Comparison of ENCODE assay signal across 18 cellular contexts in the genomic region with DNA sequence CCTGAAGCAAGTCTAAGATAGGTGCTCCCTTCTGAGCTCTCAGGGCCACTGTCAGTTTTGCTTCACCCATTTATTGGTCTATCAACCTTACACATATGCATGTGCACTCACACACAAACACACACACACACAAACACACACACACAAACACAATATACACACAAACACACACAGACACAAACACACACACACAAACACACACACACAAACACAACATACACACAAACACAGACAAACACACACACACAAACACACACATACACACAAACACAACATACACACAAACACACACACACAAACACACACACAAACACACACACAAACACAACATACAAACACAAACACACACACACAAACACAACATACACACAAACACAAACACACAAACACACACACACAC.
DNase-seq lines count a peak whose midpoint lies in the region; FAIRE-seq and TF ChIP-seq lines count a peak whose summit lies in the region.
"Had no signal": no experiment of that assay in that cellular context is flagged by ENCODE, and none has a peak within 500 bp of the region (broad histone marks: within the 10 kb centered on the region; RNA-seq: fewer than 3 reads in every experiment).

No MANE protein-coding gene starts in this region.

- DNase-seq in GM12891 (ENCODE audit: insufficient read length, low spot score), result no peak
- no peak for DNase-seq in HTR-8/SVneo (ENCODE audit: insufficient read length, low spot score)
- DNase-seq in ecto neural progenitor cell (ENCODE audit: low spot score), result peak; percentile 29
- no peak for DNase-seq in neuronal stem cell (ENCODE audit: low spot score)
- DNase-seq in NOMO-1 (lab: John Stamatoyannopoulos, UW; ENCODE audit: unreplicated experiment in 2 of 2), result no peak
- no peak for DNase-seq in activated gamma-delta T cell treated with Interleukin-2 at 50 U/mL for 16 hours
- DNase-seq in HuH-7 (ENCODE audit: low spot score), result no peak
- DNase-seq: 8988T; AML-193; Caco-2; CD8-positive, alpha-beta memory T cell; DND-41; GDM1; GM23248; H9; KBM-7 had no signal

- H2BK5ac ChIP-seq in neuronal stem cell (ENCODE audit: low read length), result no peak overlapping the region

- peaks cover 0 to 5% (median 0%) of the 10 kb centered on the region in 3 experiments for H3K27me3 ChIP-seq in neuronal stem cell (ENCODE audit: control insufficient read depth in 3 of 3, insufficient read depth in 3 of 3, low read depth in 1 of 3, low read length in 3 of 3)
- H3K27me3 ChIP-seq: BLaER1 had no signal

- no peak overlapping the region for H2BK12ac ChIP-seq in neuronal stem cell (ENCODE audit: low read length)

- no peaks in the 10 kb centered on the region for H3K79me1 ChIP-seq in neuronal stem cell (ENCODE audit: low read depth, low read length)

- H2BK15ac ChIP-seq in neuronal stem cell (ENCODE audit: low read length), result no peak overlapping the region

- no peaks in the 10 kb centered on the region for H3K9me3 ChIP-seq in neuronal stem cell (replicated peaks in 1 of 2; ENCODE audit: control insufficient read depth in 2 of 2, insufficient read depth in 1 of 2, low read depth in 1 of 2, low read length in 2 of 2)
- H3K9me3 ChIP-seq: Caco-2 had no signal

- H4K91ac ChIP-seq in neuronal stem cell (ENCODE audit: low read depth, low read length, poor library complexity), result peak overlapping the region; percentile 34

- H3K36me3 ChIP-seq in neuronal stem cell (replicated peaks in 1 of 2; ENCODE audit: control insufficient read depth in 2 of 2, insufficient read depth in 2 of 2, low read length in 2 of 2), result no peaks in the 10 kb centered on the region
- H3K36me3 ChIP-seq: BLaER1 had no signal

- no peak overlapping the region for H3K9ac ChIP-seq in neuronal stem cell (ENCODE audit: low read depth, low read length, poor library complexity)
- H3K9ac ChIP-seq: BLaER1, GM23248 had no signal

- H3K4me2 ChIP-seq in neuronal stem cell (ENCODE audit: insufficient read depth, low read length, poor library complexity, severe bottlenecking), result no peak overlapping the region
- H3K4me2 ChIP-seq: BLaER1 had no signal

- TF ChIP-seq POLR2A in GM12891 (IDR thresholded peaks at IDR 0.05; ENCODE audit: low read depth, low read length), result no peak

- no peak overlapping the region for H3K14ac ChIP-seq in neuronal stem cell (ENCODE audit: low read length)

- no peak overlapping the region for H2AK5ac ChIP-seq in neuronal stem cell (ENCODE audit: low read depth, low read length)

- H3K23ac ChIP-seq in neuronal stem cell (ENCODE audit: low read depth, low read length, poor library complexity), result no peak overlapping the region

- no peak overlapping the region for H2BK120ac ChIP-seq in neuronal stem cell (ENCODE audit: low read depth, low read length)

- no peak overlapping the region for H4K8ac ChIP-seq in neuronal stem cell (ENCODE audit: low read depth, low read length)

- H2AFZ ChIP-seq in neuronal stem cell (ENCODE audit: low read length), result no peak overlapping the region
- H2AFZ ChIP-seq: GM23248 had no signal

- no peak overlapping the region for H3K18ac ChIP-seq in neuronal stem cell (ENCODE audit: low read length)

- H3K27ac ChIP-seq in neuronal stem cell (replicated peaks; ENCODE audit: low read length), result no peak overlapping the region
- H3K27ac ChIP-seq: BLaER1, GM23248 had no signal

- H3K4me1 ChIP-seq in neuronal stem cell (ENCODE audit: control insufficient read depth in 2 of 2, insufficient read depth in 1 of 2, low read depth in 1 of 2, low read length in 2 of 2), result no peaks in the 10 kb centered on the region
- H3K4me1 ChIP-seq: Caco-2 had no signal

- H3K4me3 ChIP-seq in neuronal stem cell (ENCODE audit: low read length in 2 of 2), result peak overlapping the region in 1 of 2 donors; percentile 55
- H3K4me3 ChIP-seq: BLaER1, GM23248 had no signal

- no peak overlapping the region for H3K4ac ChIP-seq in neuronal stem cell (ENCODE audit: low read length)

- FAIRE-seq in GM12891 (lab: Jason Lieb, UNC), result peak; percentile 72
- peak; percentile 98 for FAIRE-seq in HTR-8/SVneo (lab: Jason Lieb, UNC)
- FAIRE-seq: GM18507 had no signal

TF ChIP-seq in GM12891, 5 proteins besides CTCF, POLR2A, EP300 and RAD21:
- TF ChIP-seq POU2F2 (IDR thresholded peaks at IDR 0.05; ENCODE audit: low read depth, low read length) (no peak), TAF1 (IDR thresholded peaks at IDR 0.05; ENCODE audit: low read depth, low read length) (no peak), PAX5 (IDR thresholded peaks at IDR 0.05; ENCODE audit: insufficient read depth, low read length, severe bottlenecking) (no peak), POLR2AphosphoS5 (IDR thresholded peaks at IDR 0.05; ENCODE audit: low read depth, low read length) (no peak), SPI1 (IDR thresholded peaks at IDR 0.05; ENCODE audit: low read depth, low read length) (no peak)
TF ChIP-seq in GM12891: peak in this region for 0.
